In genomic region chr4:77927991-77928925, GRCh38 we compare ENCODE assay signal across 1 cellular context.
TF ChIP-seq lines count a peak whose summit lies in the region.

No MANE protein-coding gene starts in this region.

TF ChIP-seq in HEK293, 187 proteins besides CTCF, POLR2A, EP300 and RAD21 (continued from another document and continues in another):
- TF ChIP-seq MZF1 (tag by site-specific recombination; IDR thresholded peaks at IDR 0.05; ENCODE audit: borderline replicate concordance) (no peak), ZNF19 (tag by site-specific recombination; IDR thresholded peaks at IDR 0.05; ENCODE audit: low read depth) (no peak), MYNN (tag by site-specific recombination; IDR thresholded peaks at IDR 0.05; ENCODE audit: borderline replicate concordance) (no peak), ZNF391 (tag by site-specific recombination; IDR thresholded peaks at IDR 0.05; ENCODE audit: borderline replicate concordance, low read depth) (no peak), ZNF837 (tag by site-specific recombination; IDR thresholded peaks at IDR 0.05) (no peak), PATZ1 (tag by site-specific recombination; IDR thresholded peaks at IDR 0.05) (no peak), ZNF639 (tag by site-specific recombination; IDR thresholded peaks at IDR 0.05) (no peak), PRDM4 (tag by site-specific recombination; IDR thresholded peaks at IDR 0.05) (peak; percentile 44), ZBTB21 (tag by site-specific recombination; IDR thresholded peaks at IDR 0.05) (no peak), ZNF664 (tag by site-specific recombination; IDR thresholded peaks at IDR 0.05) (peak; percentile 79; the same call in 1 of the 2 replicates), HOXA7 (CRISPR knock-in tag; IDR thresholded peaks at IDR 0.05; ENCODE audit: borderline replicate concordance) (no peak), ZNF433 (tag by site-specific recombination; IDR thresholded peaks at IDR 0.05; ENCODE audit: low read depth) (no peak), SP2 (tag by site-specific recombination; IDR thresholded peaks at IDR 0.05) (no peak), ZXDB (tag by site-specific recombination; IDR thresholded peaks at IDR 0.05) (peak; percentile 56), ZNF571 (tag by site-specific recombination; IDR thresholded peaks at IDR 0.05) (no peak), ZNF488 (tag by site-specific recombination; IDR thresholded peaks at IDR 0.05) (no peak), ZNF366 (tag by site-specific recombination; conservative IDR thresholded peaks at IDR 0.05) (peak; percentile 56; the same call in 1 of the 2 replicates), PRDM1 (tag by site-specific recombination; IDR thresholded peaks at IDR 0.05) (no peak), INSM2 (tag by site-specific recombination; IDR thresholded peaks at IDR 0.05) (0 out of 2 replicates have a peak, but pooled peaks have one; percentile 31), ZSCAN16 (tag by site-specific recombination; IDR thresholded peaks at IDR 0.05) (no peak), SP7 (tag by site-specific recombination; IDR thresholded peaks at IDR 0.05) (no peak), ZNF184 (tag by site-specific recombination; IDR thresholded peaks at IDR 0.05) (no peak), GLIS1 (tag by site-specific recombination; IDR thresholded peaks at IDR 0.05) (no peak), ZNF449 (tag by site-specific recombination; IDR thresholded peaks at IDR 0.05) (no peak), ZNF624 (tag by site-specific recombination; IDR thresholded peaks at IDR 0.05) (no peak), ZNF214 (tag by site-specific recombination; IDR thresholded peaks at IDR 0.05; ENCODE audit: borderline replicate concordance) (no peak), ZSCAN30 (tag by site-specific recombination; IDR thresholded peaks at IDR 0.05) (0 out of 2 replicates have a peak, but pooled peaks have one; percentile 25), ZNF280D (tag by site-specific recombination; IDR thresholded peaks at IDR 0.05) (no peak), ZFP37 (tag by site-specific recombination; IDR thresholded peaks at IDR 0.05) (no peak), ZSCAN4 (tag by site-specific recombination; IDR thresholded peaks at IDR 0.05) (no peak), ZNF513 (tag by site-specific recombination; IDR thresholded peaks at IDR 0.05) (no peak), SCRT1 (tag by site-specific recombination; IDR thresholded peaks at IDR 0.05; ENCODE audit: borderline replicate concordance) (no peak), ZNF24 (tag by site-specific recombination; IDR thresholded peaks at IDR 0.05) (no peak), ZNF645 (tag by site-specific recombination; IDR thresholded peaks at IDR 0.05) (no peak), WT1 (tag by site-specific recombination; IDR thresholded peaks at IDR 0.05) (0 out of 2 replicates have a peak, but pooled peaks have one; percentile 57), ZNF121 (tag by site-specific recombination; IDR thresholded peaks at IDR 0.05) (no peak), ZNF362 (tag by site-specific recombination; IDR thresholded peaks at IDR 0.05) (no peak), ZNF114 (tag by site-specific recombination; IDR thresholded peaks at IDR 0.05) (no peak), FEZF1 (tag by site-specific recombination; IDR thresholded peaks at IDR 0.05) (peak; percentile 76), ZNF501 (tag by site-specific recombination; IDR thresholded peaks at IDR 0.05) (no peak), ZNF549 (tag by site-specific recombination; IDR thresholded peaks at IDR 0.05) (peak; percentile 36; the same call in 1 of the 2 replicates), ZNF658 (tag by site-specific recombination; IDR thresholded peaks at IDR 0.05) (no peak), GLI2 (tag by site-specific recombination; IDR thresholded peaks at IDR 0.05; ENCODE audit: borderline replicate concordance, low read depth) (no peak), MEIS1 (CRISPR knock-in tag; IDR thresholded peaks at IDR 0.05; ENCODE audit: borderline replicate concordance) (no peak), ZNF37A (tag by site-specific recombination; IDR thresholded peaks at IDR 0.05) (no peak), ZNF791 (tag by site-specific recombination; IDR thresholded peaks at IDR 0.05) (no peak), ZNF654 (tag by site-specific recombination; IDR thresholded peaks at IDR 0.05; ENCODE audit: low read depth) (no peak), KLF9 (tag by site-specific recombination; IDR thresholded peaks at IDR 0.05; ENCODE audit: low read depth) (no peak), ZNF544 (tag by site-specific recombination; IDR thresholded peaks at IDR 0.05) (no peak)
